In genomic region chr5:129172561-129172960, GRCh38 we compare ENCODE assay signal across 13 cellular contexts.
DNase-seq lines count a peak whose midpoint lies in the region; ATAC-seq, FAIRE-seq and TF ChIP-seq lines count a peak whose summit lies in the region.
"Had no signal": no experiment of that assay in that cellular context is flagged by ENCODE, and none has a peak within 500 bp of the region (broad histone marks: within the 10 kb centered on the region; RNA-seq: fewer than 3 reads in every experiment).

No MANE protein-coding gene starts in this region.

- H3K9me2 ChIP-seq in Karpas-422 (replicated peaks; ENCODE audit: insufficient read depth, low read length), result no peaks in the 10 kb centered on the region

- H3K4me1 Mint-ChIP-seq in activated T-helper 2 cell treated with anti-CD3 and anti-CD28 coated beads, Interferon-gamma antibody, Interleukin-2, Interleukin-4, amounts not matched to agents 10 μg/mL and 5 μg/mL and 100 μg/mL, durations not matched to agents 14 hours and 24 hours and 36 hours (ENCODE audit: low read depth), result no peaks in the 10 kb centered on the region
- H3K4me1 Mint-ChIP-seq: CD4-positive, alpha-beta memory T cell had no signal

- FAIRE-seq in D721Med (lab: Jason Lieb, UNC), result no peak

- peaks cover 6% of the 10 kb centered on the region for H3K4me1 ChIP-seq in Karpas-422 (ENCODE audit: low read length)

- no peaks in the 10 kb centered on the region for H3K36me3 ChIP-seq in Karpas-422 (ENCODE audit: insufficient read depth, low read length)

- no peaks in the 10 kb centered on the region for H3K79me2 ChIP-seq in Karpas-422 (ENCODE audit: low read length)

- H3K4me3 Mint-ChIP-seq in activated T-helper 2 cell treated with anti-CD3 and anti-CD28 coated beads, Interferon-gamma antibody, Interleukin-2, Interleukin-4, amounts not matched to agents 10 μg/mL and 5 μg/mL and 100 μg/mL, durations not matched to agents 14 hours and 24 hours and 36 hours (ENCODE audit: low read depth), result no peak overlapping the region
- H3K4me3 Mint-ChIP-seq: activated naive CD8-positive, alpha-beta T cell; CD4-positive, alpha-beta memory T cell had no signal

- no peak overlapping the region for H3K27ac Mint-ChIP-seq in activated T-helper 2 cell treated with anti-CD3 and anti-CD28 coated beads, Interferon-gamma antibody, Interleukin-2, Interleukin-4, amounts not matched to agents 10 μg/mL and 5 μg/mL and 100 μg/mL, durations not matched to agents 14 hours and 24 hours and 36 hours
- H3K27ac Mint-ChIP-seq: activated naive CD8-positive, alpha-beta T cell; CD4-positive, alpha-beta memory T cell had no signal

- peak; percentile 34 for TF ChIP-seq CTCF in D721Med (IDR thresholded peaks at IDR 0.05; ENCODE audit: insufficient read depth, missing control alignments)
- TF ChIP-seq CTCF in dorsolateral prefrontal cortex (IDR thresholded peaks at IDR 0.05 in 54 of 56, conservative IDR thresholded peaks at IDR 0.05 in 2 of 56; ENCODE audit: low read depth in 1 of 56, partially characterized antibody in 56 of 56), result peak; percentile 30 to 89 (median 64)

- no peaks in the 10 kb centered on the region for H3K9me3 ChIP-seq in Karpas-422 (ENCODE audit: low read length)

- no peak for ATAC-seq in GM21390 (IDR thresholded peaks at IDR 0.05; ENCODE audit: unreplicated experiment)
- ATAC-seq: esophagus mucosa had no signal

- no peaks in the 10 kb centered on the region for H4K20me1 ChIP-seq in Karpas-422 (ENCODE audit: insufficient read depth, low read depth, low read length)

- intact Hi-C loops in dorsolateral prefrontal cortex (cut with DNase I), result loop anchor here (1.0 to 5.0 kb wide), 3 partner anchors 75 to 596 kb away; no protein-coding TSS in a partner anchor
- intact Hi-C loops in activated T-helper 2 cell treated with anti-CD3 and anti-CD28 coated beads, Interferon-gamma antibody, Interleukin-2, Interleukin-4, amounts not matched to agents 10 μg/mL and 5 μg/mL and 100 μg/mL, durations not matched to agents 14 hours and 24 hours and 36 hours (cut with micrococcal nuclease), result no loop called here

- no peaks in the 10 kb centered on the region for H3K36me3 Mint-ChIP-seq in activated T-helper 2 cell treated with anti-CD3 and anti-CD28 coated beads, Interferon-gamma antibody, Interleukin-2, Interleukin-4, amounts not matched to agents 10 μg/mL and 5 μg/mL and 100 μg/mL, durations not matched to agents 14 hours and 24 hours and 36 hours (ENCODE audit: low read depth)
- H3K36me3 Mint-ChIP-seq: activated naive CD8-positive, alpha-beta T cell; CD4-positive, alpha-beta memory T cell had no signal

- DNase-seq in D721Med (ENCODE audit: insufficient read length, low spot score) (no peak), Karpas-422 (peak; percentile 40), dorsolateral prefrontal cortex (no peak), medulla oblongata (ENCODE audit: extremely low spot score) (peak; percentile 66), NCI-H1092 (lab: John Stamatoyannopoulos, UW) (no peak), ureter (ENCODE audit: low spot score) (no peak)
- DNase-seq in activated T-helper 2 cell treated with anti-CD3 and anti-CD28 coated beads, Interferon-gamma antibody, Interleukin-2, Interleukin-4, amounts not matched to agents 10 μg/mL and 5 μg/mL and 100 μg/mL, durations not matched to agents 14 hours and 24 hours and 36 hours (ENCODE audit: low spot score), result no peak
- DNase-seq: activated CD4-positive, alpha-beta T cell treated with anti-CD3 and anti-CD28 coated beads for 4 hours; CD4-positive, alpha-beta memory T cell had no signal

- H3K4me3 ChIP-seq in Karpas-422 (ENCODE audit: low read length) (no peak overlapping the region), dorsolateral prefrontal cortex (no peak overlapping the region)
- H3K4me3 ChIP-seq: lung had no signal

- H3K27ac ChIP-seq in Karpas-422 (ENCODE audit: low read length) (no peak overlapping the region), dorsolateral prefrontal cortex (peak overlapping the region in 2 of 59 donors; percentile 21 to 30)

- H3K4me2 ChIP-seq in Karpas-422 (ENCODE audit: low read depth, low read length, poor library complexity, severe bottlenecking), result no peak overlapping the region

- no peak overlapping the region for H2AFZ ChIP-seq in Karpas-422 (ENCODE audit: low read length)

- H3K9me3 Mint-ChIP-seq in activated T-helper 2 cell treated with anti-CD3 and anti-CD28 coated beads, Interferon-gamma antibody, Interleukin-2, Interleukin-4, amounts not matched to agents 10 μg/mL and 5 μg/mL and 100 μg/mL, durations not matched to agents 14 hours and 24 hours and 36 hours, result no peaks in the 10 kb centered on the region
- H3K9me3 Mint-ChIP-seq: CD4-positive, alpha-beta memory T cell had no signal

- no peak overlapping the region for H3K9ac ChIP-seq in Karpas-422 (ENCODE audit: low read length)

- no peaks in the 10 kb centered on the region for H3K27me3 Mint-ChIP-seq in activated T-helper 2 cell treated with anti-CD3 and anti-CD28 coated beads, Interferon-gamma antibody, Interleukin-2, Interleukin-4, amounts not matched to agents 10 μg/mL and 5 μg/mL and 100 μg/mL, durations not matched to agents 14 hours and 24 hours and 36 hours (ENCODE audit: low read depth)
- H3K27me3 Mint-ChIP-seq: activated naive CD8-positive, alpha-beta T cell; CD4-positive, alpha-beta memory T cell had no signal

- H3K27me3 ChIP-seq in Karpas-422 (ENCODE audit: low read length) (no peaks in the 10 kb centered on the region), dorsolateral prefrontal cortex (no peaks in the 10 kb centered on the region)

Comparison
In these comparisons a context has a peak if more than half of its experiments do, and no peak if none do; other contexts are left out.
1. DNase-seq: peak in Karpas-422 (single experiment) and medulla oblongata (single experiment); none in D721Med (single experiment), dorsolateral prefrontal cortex (0 of 10), NCI-H1092 (single experiment), ureter (single experiment) and activated T-helper 2 cell treated with anti-CD3 and anti-CD28 coated beads, Interferon-gamma antibody, Interleukin-2, Interleukin-4, amounts not matched to agents 10 μg/mL and 5 μg/mL and 100 μg/mL, durations not matched to agents 14 hours and 24 hours and 36 hours (single experiment).